In the genomic region with DNA sequence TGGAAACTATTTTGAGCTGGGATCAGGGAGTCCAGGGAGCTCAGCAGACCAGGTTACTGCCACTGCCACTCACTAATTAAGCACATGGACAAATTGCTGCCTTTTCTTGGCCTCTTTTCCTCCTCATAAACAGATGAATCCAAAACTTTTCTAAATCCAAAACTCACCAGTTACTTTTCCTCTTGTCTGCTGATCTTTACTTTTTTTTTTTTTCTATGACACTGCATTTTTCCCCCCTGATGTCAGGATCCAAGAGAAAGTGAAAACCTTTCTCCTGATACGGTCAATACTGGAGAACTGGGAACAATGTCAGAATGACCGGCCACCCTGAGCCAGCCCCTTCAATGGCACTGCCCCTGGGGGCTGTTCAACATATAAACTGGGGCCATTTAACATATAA, we compare ENCODE assay signal across 14 cellular contexts.
A peak's percentile ranks its signal among the peaks of the same experiment; 100 is the strongest.
DNase-seq lines count a peak whose midpoint lies in the region; ATAC-seq and TF ChIP-seq lines count a peak whose summit lies in the region.
"Had no signal": no experiment of that assay in that cellular context is flagged by ENCODE, and none has a peak within 500 bp of the region (broad histone marks: within the 10 kb centered on the region; RNA-seq: fewer than 3 reads in every experiment).

No MANE protein-coding gene starts in this region.

- ATAC-seq in HG03159 (IDR thresholded peaks at IDR 0.05; ENCODE audit: unreplicated experiment), result no peak

- H3K4me1 Mint-ChIP-seq in endodermal cell (peaks cover 21% of the 10 kb centered on the region), type B pancreatic cell (ENCODE audit: unreplicated experiment) (peaks cover 14% of the 10 kb centered on the region)
- no peaks in the 10 kb centered on the region for H3K4me1 Mint-ChIP-seq in activated naive CD8-positive, alpha-beta T cell treated with anti-CD3 and anti-CD28 coated beads for 36 hours

- H3K9ac ChIP-seq in HUES48 (ENCODE audit: low read depth, low read length) (no peak overlapping the region), endodermal cell (ENCODE audit: extremely low read depth, low read length, poor library complexity, severe bottlenecking) (no peak overlapping the region), mesenchymal stem cell (ENCODE audit: low read length) (peak overlapping the region; percentile 97)

- H3K27ac Mint-ChIP-seq in endodermal cell (peak overlapping the region; percentile 36), type B pancreatic cell (peak overlapping the region; percentile 52)
- no peak overlapping the region for H3K27ac Mint-ChIP-seq in activated naive CD8-positive, alpha-beta T cell treated with anti-CD3 and anti-CD28 coated beads for 36 hours
- H3K27ac Mint-ChIP-seq: activated T-helper 1 cell treated with anti-CD3 and anti-CD28 coated beads, Interleukin-12 subunit alpha, Interleukin-12 subunit beta, Interleukin-2, Interleukin-4 antibody, amounts not matched to agents 30 ng/mL and 10 ng/mL and 1 ng/mL, durations not matched to agents 14 hours and 24 hours and 36 hours had no signal

- H3K4me3 ChIP-seq in HUES48 (ENCODE audit: low read depth, low read length) (no peak overlapping the region), endodermal cell (ENCODE audit: low read length) (no peak overlapping the region), mesenchymal stem cell (ENCODE audit: insufficient read depth in 1 of 2, low read depth in 1 of 2, low read length in 2 of 2) (peak overlapping the region in 1 of 2 experiments; percentile 70)
- H3K4me3 ChIP-seq: MG63 had no signal

- H4K8ac ChIP-seq in mesenchymal stem cell (ENCODE audit: low read length), result no peak overlapping the region

- no peaks in the 10 kb centered on the region for H3K79me1 ChIP-seq in mesenchymal stem cell (replicated peaks; ENCODE audit: low read length, poor library complexity, severe bottlenecking)

- H3K27me3 Mint-ChIP-seq in endodermal cell (ENCODE audit: insufficient read depth) (no peaks in the 10 kb centered on the region), type B pancreatic cell (peaks cover 10% of the 10 kb centered on the region)
- peaks cover 18% of the 10 kb centered on the region for H3K27me3 Mint-ChIP-seq in activated naive CD8-positive, alpha-beta T cell treated with anti-CD3 and anti-CD28 coated beads for 36 hours

- H3K18ac ChIP-seq in mesenchymal stem cell (ENCODE audit: low read depth in 1 of 2, low read length in 2 of 2), result peak overlapping the region in 1 of 2 experiments; percentile 81

- H3K27ac ChIP-seq in HUES48 (ENCODE audit: low read depth, low read length) (peak overlapping the region; percentile 11), endodermal cell (ENCODE audit: low read depth, low read length) (peak overlapping the region; percentile 5), mesenchymal stem cell (ENCODE audit: low read length, poor library complexity, severe bottlenecking) (peak overlapping the region; percentile 82)

- peak overlapping the region; percentile 41 for H2AK5ac ChIP-seq in mesenchymal stem cell (ENCODE audit: low read length, severe bottlenecking)

- H2BK15ac ChIP-seq in mesenchymal stem cell (ENCODE audit: low read depth, poor library complexity, severe bottlenecking), result no peak overlapping the region

- no peaks in the 10 kb centered on the region for H3K36me3 ChIP-seq in HUES48 (ENCODE audit: control insufficient read depth, insufficient read depth, low read length)
- H3K36me3 ChIP-seq in endodermal cell (ENCODE audit: control insufficient read depth, insufficient read depth, low read length), result no peaks in the 10 kb centered on the region
- H3K36me3 ChIP-seq in mesenchymal stem cell (ENCODE audit: control insufficient read depth in 1 of 2, insufficient read depth in 2 of 2, low read depth in 1 of 2, low read length in 2 of 2), result no peaks in the 10 kb centered on the region
- H3K36me3 ChIP-seq: MG63 had no signal

- H3K4ac ChIP-seq in mesenchymal stem cell (ENCODE audit: low read depth in 1 of 2, low read length in 2 of 2), result peak overlapping the region in 1 of 2 experiments; percentile 71

- peak overlapping the region in 1 of 2 experiments; percentile 71 for H2BK12ac ChIP-seq in mesenchymal stem cell (ENCODE audit: low read length in 2 of 2)

- no peak overlapping the region for H3K23ac ChIP-seq in mesenchymal stem cell (ENCODE audit: low read length in 2 of 2)

- H3K27me3 ChIP-seq in HUES48 (ENCODE audit: control insufficient read depth, insufficient read depth, low read length), result no peaks in the 10 kb centered on the region
- no peaks in the 10 kb centered on the region for H3K27me3 ChIP-seq in endodermal cell (ENCODE audit: control insufficient read depth, insufficient read depth, low read length, poor library complexity, severe bottlenecking)
- H3K27me3 ChIP-seq in mesenchymal stem cell (ENCODE audit: control insufficient read depth in 1 of 2, insufficient read depth in 1 of 2, low read length in 2 of 2), result no peaks in the 10 kb centered on the region
- H3K27me3 ChIP-seq: MG63 had no signal

- H3K4me2 ChIP-seq in mesenchymal stem cell (ENCODE audit: low read length, poor library complexity, severe bottlenecking), result no peak overlapping the region

- H2BK120ac ChIP-seq in mesenchymal stem cell (ENCODE audit: low read depth, low read length), result peak overlapping the region; percentile 54

- H3K36me3 Mint-ChIP-seq in endodermal cell (ENCODE audit: low read depth) (peaks cover 22% of the 10 kb centered on the region), type B pancreatic cell (no peaks in the 10 kb centered on the region)
- no peaks in the 10 kb centered on the region for H3K36me3 Mint-ChIP-seq in activated naive CD8-positive, alpha-beta T cell treated with anti-CD3 and anti-CD28 coated beads for 36 hours

- no peak for DNase-seq in endodermal cell
- peak; percentile 87 for DNase-seq in mesenchymal stem cell
- no peak for DNase-seq in type B pancreatic cell (ENCODE audit: extremely low spot score, unreplicated experiment)
- no peak for DNase-seq in middle frontal gyrus (ENCODE audit: extremely low spot score, low spot score)
- no peak for DNase-seq in cerebellum (ENCODE audit: low spot score)
- no peak for DNase-seq in activated naive CD8-positive, alpha-beta T cell treated with anti-CD3 and anti-CD28 coated beads for 36 hours
- DNase-seq: GF-D8; NCI-H774; stimulated activated CD4-positive, alpha-beta T cell treated with anti-CD3 and anti-CD28 coated beads, Interleukin-2, amount 100 ng/mL, for 24 hours; T-helper 9 cell had no signal

- H2AFZ ChIP-seq in mesenchymal stem cell (ENCODE audit: low read depth, low read length), result no peak overlapping the region

- H3K4me3 Mint-ChIP-seq in endodermal cell, result no peak overlapping the region
- H3K4me3 Mint-ChIP-seq in type B pancreatic cell, result peak overlapping the region; percentile 16
- H3K4me3 Mint-ChIP-seq in activated naive CD8-positive, alpha-beta T cell treated with anti-CD3 and anti-CD28 coated beads for 36 hours, result no peak overlapping the region
- H3K4me3 Mint-ChIP-seq: activated T-helper 1 cell treated with anti-CD3 and anti-CD28 coated beads, Interleukin-12 subunit alpha, Interleukin-12 subunit beta, Interleukin-2, Interleukin-4 antibody, amounts not matched to agents 30 ng/mL and 10 ng/mL and 1 ng/mL, durations not matched to agents 14 hours and 24 hours and 36 hours had no signal

- TF ChIP-seq CTCF in endodermal cell (conservative IDR thresholded peaks at IDR 0.05) (no peak), type B pancreatic cell (conservative IDR thresholded peaks at IDR 0.05) (no peak)

- peaks cover 26% of the 10 kb centered on the region for H3K9me3 Mint-ChIP-seq in endodermal cell
- H3K9me3 Mint-ChIP-seq in type B pancreatic cell, result peaks cover 6% of the 10 kb centered on the region
- H3K9me3 Mint-ChIP-seq in activated naive CD8-positive, alpha-beta T cell treated with anti-CD3 and anti-CD28 coated beads for 36 hours, result peaks cover 7% of the 10 kb centered on the region

- 67 to 87% methylated on average over 1 to 2 of the region's 2 CpGs for whole genome bisulfite sequencing in endodermal cell (ENCODE audit: insufficient coverage in 1 of 2, insufficient read length in 1 of 2), 2 experiments
- WGBS in mesenchymal stem cell, result 33% methylated on average over 2 of the region's 2 CpGs

- H3K14ac ChIP-seq in mesenchymal stem cell (ENCODE audit: low read length in 2 of 2), result no peak overlapping the region

- peak overlapping the region; percentile 12 for H2BK5ac ChIP-seq in mesenchymal stem cell (ENCODE audit: low read depth, low read length, poor library complexity, severe bottlenecking)

- H4K91ac ChIP-seq in mesenchymal stem cell (ENCODE audit: low read length), result no peak overlapping the region

- H3K4me1 ChIP-seq in HUES48 (ENCODE audit: control insufficient read depth, insufficient read depth, low read length), result no peaks in the 10 kb centered on the region
- no peaks in the 10 kb centered on the region for H3K4me1 ChIP-seq in endodermal cell (ENCODE audit: control insufficient read depth, insufficient read depth, low read length)
- H3K4me1 ChIP-seq in mesenchymal stem cell (ENCODE audit: control insufficient read depth, insufficient read depth, low read depth, low read length), result peaks cover 5% of the 10 kb centered on the region

- H3K9me3 ChIP-seq in HUES48 (ENCODE audit: control insufficient read depth, insufficient read depth, low read length) (no peaks in the 10 kb centered on the region), endodermal cell (ENCODE audit: control insufficient read depth, low read length) (peaks cover 28% of the 10 kb centered on the region), mesenchymal stem cell (ENCODE audit: control insufficient read depth, low read length) (peaks cover 25% of the 10 kb centered on the region)

Comparison
In these comparisons a context has a peak if more than half of its experiments do, and no peak if none do; other contexts are left out.
1. H3K27ac ChIP-seq: peak in every context shown above with its lines; median percentile 82 in mesenchymal stem cell; 11 in HUES48; 5 in endodermal cell.